10 cellular contexts compared by ENCODE assay signal in the genomic region with DNA sequence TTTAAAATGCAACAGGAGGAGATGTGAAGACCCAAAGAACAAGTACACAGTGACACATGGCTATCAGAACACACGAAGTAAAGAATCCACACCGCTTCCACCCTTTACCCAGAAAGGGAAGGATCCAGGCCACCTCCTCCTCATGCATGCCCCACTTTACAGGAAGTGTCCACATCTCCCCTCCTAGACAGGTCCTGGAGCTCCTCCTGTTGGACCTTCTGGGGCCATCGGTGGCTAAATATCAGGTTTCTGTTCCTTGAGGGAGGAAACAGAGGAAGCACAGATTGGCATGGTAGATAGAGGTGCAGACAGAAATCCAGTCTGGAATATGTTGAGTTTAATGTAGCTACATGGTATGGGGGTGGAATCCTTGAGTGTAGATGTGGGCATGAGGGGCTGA. TPM values are rescaled to one million over a fixed set of nuclear protein-coding genes. Genes with fewer than 3 reads are reported as not detected.
A peak's percentile ranks its signal among the peaks of the same experiment; 100 is the strongest.
DNase-seq lines count a peak whose midpoint lies in the region; ATAC-seq and TF ChIP-seq lines count a peak whose summit lies in the region.
"Had no signal": no experiment of that assay in that cellular context is flagged by ENCODE, and none has a peak within 500 bp of the region (broad histone marks: within the 10 kb centered on the region; RNA-seq: fewer than 3 reads in every experiment).

No MANE protein-coding gene starts in this region.

- DNase-seq in A172 (ENCODE audit: low spot score) (peak; percentile 19), H7 (peak; percentile 62), PC-3 (peak; percentile 74), fibroblast of peridontal ligament (ENCODE audit: extremely low read depth) (peak; percentile 37), T-helper 1 cell (no peak), UCSD-AML1 (lab: John Stamatoyannopoulos, UW; ENCODE audit: unreplicated experiment) (no peak)
- no peak for DNase-seq in activated CD4-positive, alpha-beta T cell treated with anti-CD3 and anti-CD28 coated beads, Interleukin-2, amount 10 ng/mL, durations not matched to agents 24 days and 14 days
- no peak for DNase-seq in stimulated activated CD4-positive, alpha-beta T cell treated with anti-CD3 and anti-CD28 coated beads, Interleukin-2, amount 100 ng/mL, for 24 hours
- DNase-seq: NCI-H1930 had no signal

- H3K9ac ChIP-seq in PC-3 (ENCODE audit: low read length), result no peak overlapping the region

- no peaks in the 10 kb centered on the region for H3K9me3 Mint-ChIP-seq in activated CD4-positive, alpha-beta T cell treated with anti-CD3 and anti-CD28 coated beads, Interleukin-2, amount 10 ng/mL, durations not matched to agents 24 days and 14 days
- H3K9me3 Mint-ChIP-seq: activated naive CD4-positive, alpha-beta T cell treated with anti-CD3 and anti-CD28 coated beads, Interleukin-2, amount 50 U/mL, for 24 hours had no signal

- H3K9me2 ChIP-seq in PC-3 (replicated peaks; ENCODE audit: low read length), result no peaks in the 10 kb centered on the region

- H3K4me1 Mint-ChIP-seq in activated CD4-positive, alpha-beta T cell treated with anti-CD3 and anti-CD28 coated beads, Interleukin-2, amount 10 ng/mL, durations not matched to agents 24 days and 14 days, result no peaks in the 10 kb centered on the region
- H3K4me1 Mint-ChIP-seq: activated naive CD4-positive, alpha-beta T cell treated with anti-CD3 and anti-CD28 coated beads, Interleukin-2, amount 50 U/mL, for 24 hours had no signal

- H3F3A ChIP-seq in PC-3 (ENCODE audit: low read length, unreplicated experiment), result no peaks in the 10 kb centered on the region

- H3K27me3 Mint-ChIP-seq in activated CD4-positive, alpha-beta T cell treated with anti-CD3 and anti-CD28 coated beads, Interleukin-2, amount 10 ng/mL, durations not matched to agents 24 days and 14 days, result no peaks in the 10 kb centered on the region
- H3K27me3 Mint-ChIP-seq: activated naive CD4-positive, alpha-beta T cell treated with anti-CD3 and anti-CD28 coated beads, Interleukin-2, amount 50 U/mL, for 24 hours had no signal

- peak; percentile 71 for TF ChIP-seq CTCF in PC-3 (conservative IDR thresholded peaks at IDR 0.05; ENCODE audit: low read depth, low read length)

- CTCF ChIA-PET in PC-3 (lab: Charles Lee), result no interaction called here

- H3K36me3 Mint-ChIP-seq in activated CD4-positive, alpha-beta T cell treated with anti-CD3 and anti-CD28 coated beads, Interleukin-2, amount 10 ng/mL, durations not matched to agents 24 days and 14 days (ENCODE audit: low read depth), result no peaks in the 10 kb centered on the region
- H3K36me3 Mint-ChIP-seq: activated naive CD4-positive, alpha-beta T cell treated with anti-CD3 and anti-CD28 coated beads, Interleukin-2, amount 50 U/mL, for 24 hours had no signal

- H3K4me2 ChIP-seq in PC-3 (ENCODE audit: low read length), result no peak overlapping the region

- no peak overlapping the region for H3K4me3 ChIP-seq in H7 (ENCODE audit: insufficient read depth, low read depth, low read length)
- H3K4me3 ChIP-seq in PC-3 (ENCODE audit: low read length), result no peak overlapping the region

- no peaks in the 10 kb centered on the region for H3K79me2 ChIP-seq in PC-3 (ENCODE audit: low read length)

- ATAC-seq in PC-3, result peak; percentile 84

- H4K20me1 ChIP-seq in PC-3 (ENCODE audit: low read length), result no peaks in the 10 kb centered on the region

- intact Hi-C loops in PC-3 (cut with micrococcal nuclease), result no loop called here
- intact Hi-C loops in activated CD4-positive, alpha-beta T cell treated with anti-CD3 and anti-CD28 coated beads, Interleukin-2, amount 10 ng/mL, durations not matched to agents 24 days and 14 days (cut with micrococcal nuclease), result no loop called here

- H3K9me3 ChIP-seq in PC-3 (ENCODE audit: low read length), result no peaks in the 10 kb centered on the region

- H2AFZ ChIP-seq in PC-3 (ENCODE audit: low read length), result no peak overlapping the region

- BruUV-seq in PC-3 (replicated peaks; lab: Mats Ljungman, UMichigan), result no TSS peak

- no peak overlapping the region for H3K27ac ChIP-seq in PC-3 (ENCODE audit: low read length)

- H3K27me3 ChIP-seq in H7 (ENCODE audit: control insufficient read depth, insufficient read depth, low read length) (no peaks in the 10 kb centered on the region), PC-3 (ENCODE audit: low read length) (no peaks in the 10 kb centered on the region)

- POLR2A ChIA-PET in PC-3 (lab: Charles Lee; ENCODE audit: unreplicated experiment), result no interaction called here

- H3K4me1 ChIP-seq in PC-3 (ENCODE audit: insufficient read depth, low read length), result peaks cover 7% of the 10 kb centered on the region; the same call in 1 of the 2 replicates

- no peak overlapping the region for H3K4me3 Mint-ChIP-seq in activated CD4-positive, alpha-beta T cell treated with anti-CD3 and anti-CD28 coated beads, Interleukin-2, amount 10 ng/mL, durations not matched to agents 24 days and 14 days
- H3K4me3 Mint-ChIP-seq: activated naive CD4-positive, alpha-beta T cell treated with anti-CD3 and anti-CD28 coated beads, Interleukin-2, amount 50 U/mL, for 24 hours had no signal

- H3K27ac Mint-ChIP-seq in activated CD4-positive, alpha-beta T cell treated with anti-CD3 and anti-CD28 coated beads, Interleukin-2, amount 10 ng/mL, durations not matched to agents 24 days and 14 days, result no peak overlapping the region

- no peaks in the 10 kb centered on the region; the same call in 1 of the 2 replicates for H3K36me3 ChIP-seq in H7 (replicated peaks; ENCODE audit: control insufficient read depth, insufficient read depth, low read length)
- no peaks in the 10 kb centered on the region for H3K36me3 ChIP-seq in PC-3 (ENCODE audit: low read depth, low read length)

RNA-seq across cellular contexts. Expression of a gene that starts 10.9 kb away (rescaled TPM):
- 9.1 and 9.4 TPM in 2 replicates for total RNA-seq in A172 (2014; rRNA removed; shearing (Covaris generic))
- 33.7 and 42.6 TPM in 2 replicates for total RNA-seq in H7 (2014; rRNA removed; shearing (Covaris generic))
- 6.5 and 11.5 TPM in 2 replicates for total RNA-seq in PC-3 (2014; rRNA removed)
- total RNA-seq in activated CD4-positive, alpha-beta T cell treated with anti-CD3 and anti-CD28 coated beads, Interleukin-2, amount 10 ng/mL, durations not matched to agents 24 days and 14 days, result 3.0 and 3.5 TPM in 2 replicates

RNA-seq across cellular contexts. Expression of a gene that starts 49.4 kb away (rescaled TPM):
- total RNA-seq in A172 (2014; rRNA removed; shearing (Covaris generic)), result 10.8 and 14.7 TPM in 2 replicates
- 7.0 and 7.2 TPM in 2 replicates for total RNA-seq in H7 (2014; rRNA removed; shearing (Covaris generic))
- 10.3 and 10.7 TPM in 2 replicates for total RNA-seq in PC-3 (2014; rRNA removed)
- 10.0 TPM in 2 replicates for total RNA-seq in activated CD4-positive, alpha-beta T cell treated with anti-CD3 and anti-CD28 coated beads, Interleukin-2, amount 10 ng/mL, durations not matched to agents 24 days and 14 days

Comparison
In these comparisons a context has a peak if more than half of its experiments do, and no peak if none do; other contexts are left out.
1. DNase-seq: peak in A172 (single experiment), H7 (single experiment), PC-3 (single experiment) and fibroblast of peridontal ligament (single experiment); none in T-helper 1 cell (0 of 5), activated CD4-positive, alpha-beta T cell treated with anti-CD3 and anti-CD28 coated beads, Interleukin-2, amount 10 ng/mL, durations not matched to agents 24 days and 14 days (single experiment), stimulated activated CD4-positive, alpha-beta T cell treated with anti-CD3 and anti-CD28 coated beads, Interleukin-2, amount 100 ng/mL, for 24 hours (0 of 2) and UCSD-AML1 (single experiment).